Comparison of ENCODE assay signal across 16 cellular contexts in genomic region chr1:53295295-53295694, GRCh38. TPM values are rescaled to one million over a fixed set of nuclear protein-coding genes. Genes with fewer than 3 reads are reported as not detected.
DNase-seq lines count a peak whose midpoint lies in the region; ATAC-seq and TF ChIP-seq lines count a peak whose summit lies in the region.
"Had no signal": no experiment of that assay in that cellular context is flagged by ENCODE, and none has a peak within 500 bp of the region (broad histone marks: within the 10 kb centered on the region; RNA-seq: fewer than 3 reads in every experiment).

No MANE protein-coding gene starts in this region.

- H3K9me3 Mint-ChIP-seq in brain: no peaks in the 10 kb centered on the region
- H3K9me3 Mint-ChIP-seq in nephron progenitor cell: no peaks in the 10 kb centered on the region
- H3K9me3 Mint-ChIP-seq: stimulated activated naive CD8-positive, alpha-beta T cell treated with anti-CD3 and anti-CD28 coated beads, Interleukin-15, Interleukin-2, amounts not matched to agents 100 ng/mL and 50 ng/mL, for 24 hours; WTC11 had no signal

- intact Hi-C loops in Right ventricle myocardium inferior (cut with DNase I) (no loop called here), left ventricle myocardium inferior (cut with micrococcal nuclease) (no loop called here)

- H3K36me3 Mint-ChIP-seq in brain: no peaks in the 10 kb centered on the region
- H3K36me3 Mint-ChIP-seq in nephron progenitor cell (ENCODE audit: low read depth): no peaks in the 10 kb centered on the region
- H3K36me3 Mint-ChIP-seq: WTC11 had no signal

- peak; percentile 11 for DNase-seq in Right ventricle myocardium inferior (ENCODE audit: missing footprints)
- no peak for DNase-seq in left ventricle myocardium inferior
- no peak for DNase-seq in nephron progenitor cell
- DNase-seq in activated gamma-delta T cell (lab: John Stamatoyannopoulos, UW): no peak
- no peak for DNase-seq in NCI-H526 (lab: John Stamatoyannopoulos, UW)
- DNase-seq: activated gamma-delta T cell treated with Interleukin-2 at 50 U/mL for 16 hours, COR-L47, NCI-H1930, NCI-H446 treated with DMSO at 0.1 percent for 48 hours, right cardiac atrium had no signal

- no peaks in the 10 kb centered on the region for H3K27me3 ChIP-seq in left ventricle myocardium inferior (ENCODE audit: low read depth)

- H3K27ac Mint-ChIP-seq in brain: peak overlapping the region; percentile 84 to 95 (median 86)
- peak overlapping the region; percentile 97 for H3K27ac Mint-ChIP-seq in nephron progenitor cell
- H3K27ac Mint-ChIP-seq: WTC11 had no signal

- H3K4me1 ChIP-seq in left ventricle myocardium inferior: peaks cover 25% of the 10 kb centered on the region
- H3K4me1 ChIP-seq: HAP-1 had no signal

- no peak for ATAC-seq in Right ventricle myocardium inferior
- ATAC-seq in HG03439 (IDR thresholded peaks at IDR 0.05; ENCODE audit: unreplicated experiment): no peak
- no peak for ATAC-seq in GM21737 (IDR thresholded peaks at IDR 0.05; ENCODE audit: unreplicated experiment)
- ATAC-seq: WTC11 had no signal

- no peak for TF ChIP-seq CTCF in left ventricle myocardium inferior (IDR thresholded peaks at IDR 0.05; ENCODE audit: borderline replicate concordance)
- TF ChIP-seq CTCF in brain (conservative IDR thresholded peaks at IDR 0.05): no peak
- TF ChIP-seq CTCF in nephron progenitor cell (IDR thresholded peaks at IDR 0.05): no peak

- H3K27me3 Mint-ChIP-seq in brain (no peaks in the 10 kb centered on the region), nephron progenitor cell (ENCODE audit: low read depth, poor library complexity) (peaks cover 7% of the 10 kb centered on the region)
- H3K27me3 Mint-ChIP-seq: stimulated activated naive CD8-positive, alpha-beta T cell treated with anti-CD3 and anti-CD28 coated beads, Interleukin-15, Interleukin-2, amounts not matched to agents 100 ng/mL and 50 ng/mL, for 24 hours had no signal

- H3K4me3 ChIP-seq in left ventricle myocardium inferior: no peak overlapping the region
- H3K4me3 ChIP-seq: HAP-1 had no signal

- no peak overlapping the region for H3K27ac ChIP-seq in left ventricle myocardium inferior (replicated peaks)

- H3K4me1 Mint-ChIP-seq in brain (peaks cover 88% of the 10 kb centered on the region), nephron progenitor cell (peaks cover 79% of the 10 kb centered on the region)

- H3K9me3 ChIP-seq in left ventricle myocardium inferior (replicated peaks): no peaks in the 10 kb centered on the region
- H3K9me3 ChIP-seq: HAP-1 had no signal

- no peak overlapping the region for H3K4me3 Mint-ChIP-seq in brain
- H3K4me3 Mint-ChIP-seq in nephron progenitor cell: peak overlapping the region; percentile 70
- H3K4me3 Mint-ChIP-seq: WTC11 had no signal

- no peaks in the 10 kb centered on the region for H3K36me3 ChIP-seq in left ventricle myocardium inferior
- H3K36me3 ChIP-seq: HAP-1 had no signal

RNA-seq across cellular contexts. Expression of gene LRP8, which starts 32.6 kb away (rescaled TPM):
- total RNA-seq in Right ventricle myocardium inferior (1.2 TPM), left ventricle myocardium inferior (1.8 TPM)
- 17.4 TPM for polyA plus RNA-seq in brain (ENCODE audit: insufficient read depth, low read depth, low replicate concordance)

RNA-seq across cellular contexts. Expression of gene MAGOH, which starts 57.0 kb away (rescaled TPM):
- total RNA-seq in Right ventricle myocardium inferior: 24.0 TPM
- total RNA-seq in left ventricle myocardium inferior: 29.5 TPM
- 54.8 TPM for polyA plus RNA-seq in brain (ENCODE audit: insufficient read depth, low read depth, low replicate concordance)
